14 cellular contexts compared by ENCODE assay signal in genomic region chr7:33038639-33039038, GRCh38. TPM values are rescaled to one million over a fixed set of nuclear protein-coding genes. Genes with fewer than 3 reads are reported as not detected.
DNase-seq lines count a peak whose midpoint lies in the region; ATAC-seq and TF ChIP-seq lines count a peak whose summit lies in the region.
"Had no signal": no experiment of that assay in that cellular context is flagged by ENCODE, and none has a peak within 500 bp of the region (broad histone marks: within the 10 kb centered on the region; RNA-seq: fewer than 3 reads in every experiment).

No MANE protein-coding gene starts in this region.

- ATAC-seq in activated CD4-positive, alpha-beta T cell treated with anti-CD3 and anti-CD28 coated beads for 36 hours, result no peak
- ATAC-seq in foreskin keratinocyte, result no peak
- no peak for ATAC-seq in HG03196 (IDR thresholded peaks at IDR 0.05; ENCODE audit: unreplicated experiment)

- H3K27me3 ChIP-seq in SU-DHL-6 (ENCODE audit: low read length) (no peaks in the 10 kb centered on the region), foreskin keratinocyte (no peaks in the 10 kb centered on the region), spleen (replicated peaks in 1 of 7) (no peaks in the 10 kb centered on the region)

- TF ChIP-seq POLR2A in spleen (IDR thresholded peaks at IDR 0.05), result no peak

- peak overlapping the region; percentile 65 for H3K4me3 Mint-ChIP-seq in activated CD4-positive, alpha-beta T cell treated with anti-CD3 and anti-CD28 coated beads for 36 hours
- H3K4me3 Mint-ChIP-seq: type B pancreatic cell had no signal

- H3K9ac ChIP-seq in SU-DHL-6 (ENCODE audit: low read length), result peak overlapping the region; percentile 35

- no peaks in the 10 kb centered on the region for H3K9me3 Mint-ChIP-seq in activated CD4-positive, alpha-beta T cell treated with anti-CD3 and anti-CD28 coated beads for 36 hours (ENCODE audit: low read depth)
- H3K9me3 Mint-ChIP-seq: type B pancreatic cell had no signal

- peaks cover 4% of the 10 kb centered on the region; the same call in 1 of the 2 replicates for H3K36me3 ChIP-seq in SU-DHL-6 (ENCODE audit: low read length)
- H3K36me3 ChIP-seq in spleen, result peaks cover 0 to 22% (median 3%) of the 10 kb centered on the region in 6 donors

- no peaks in the 10 kb centered on the region for H3K27me3 Mint-ChIP-seq in activated CD4-positive, alpha-beta T cell treated with anti-CD3 and anti-CD28 coated beads for 36 hours
- H3K27me3 Mint-ChIP-seq: type B pancreatic cell had no signal

- H3K4me1 Mint-ChIP-seq in activated CD4-positive, alpha-beta T cell treated with anti-CD3 and anti-CD28 coated beads for 36 hours, result peaks cover 63% of the 10 kb centered on the region

- H3K4me1 ChIP-seq in foreskin keratinocyte (peaks cover 29% of the 10 kb centered on the region), spleen (peaks cover 30 to 78% (median 53%) of the 10 kb centered on the region in 6 donors)

- peaks cover 10% of the 10 kb centered on the region for H3K36me3 Mint-ChIP-seq in activated CD4-positive, alpha-beta T cell treated with anti-CD3 and anti-CD28 coated beads for 36 hours (ENCODE audit: low read depth)

- POLR2A ChIA-PET in activated CD4-positive, alpha-beta T cell treated with anti-CD3 and anti-CD28 coated beads for 36 hours (lab: Charles Lee), result no interaction called here

- H2AFZ ChIP-seq in SU-DHL-6 (ENCODE audit: low read depth, low read length, severe bottlenecking), result no peak overlapping the region

- no peak for TF ChIP-seq CTCF in SU-DHL-6 (IDR thresholded peaks at IDR 0.05; ENCODE audit: insufficient read depth, low read length, poor library complexity, severe bottlenecking)
- no peak for TF ChIP-seq CTCF in foreskin keratinocyte (conservative IDR thresholded peaks at IDR 0.05)
- TF ChIP-seq CTCF in spleen (IDR thresholded peaks at IDR 0.05 in 8 of 11, conservative IDR thresholded peaks at IDR 0.05 in 3 of 11), result no peak

- H3K4me3 ChIP-seq in SU-DHL-6 (ENCODE audit: insufficient read depth, low read length, poor library complexity, severe bottlenecking) (peak overlapping the region; percentile 70), spleen (peak overlapping the region in 2 of 8 donors; percentile 49 to 70)

- WGBS in spleen, 5 donors, result 16 to 45% (median 33%) methylated on average over 2 of the region's 2 CpGs

- DNase-seq in activated CD4-positive, alpha-beta T cell treated with anti-CD3 and anti-CD28 coated beads for 36 hours, result no peak
- no peak for DNase-seq in activated CD4-positive, alpha-beta T cell treated with anti-CD3 and anti-CD28 coated beads, Interleukin-2, amount 50 U/mL, for 4 hours
- DNase-seq in foreskin keratinocyte, result no peak
- no peak for DNase-seq in spleen
- no peak for DNase-seq in NCI-H1436 treated with DMSO at 0.1 percent for 48 hours (lab: John Stamatoyannopoulos, UW)
- DNase-seq in HK-2 (ENCODE audit: unreplicated experiment), result no peak
- DNase-seq: activated CD8-positive, alpha-beta memory T cell treated with anti-CD3 and anti-CD28 coated beads, Interleukin-2, amount 50 U/mL, for 48 hours; kidney glomerular epithelial cell; NCI-H1930; Right ventricle myocardium superior had no signal

- H3K79me2 ChIP-seq in SU-DHL-6 (ENCODE audit: insufficient read depth, low read length), result peaks cover 94% of the 10 kb centered on the region

- H3K9me3 ChIP-seq in SU-DHL-6 (ENCODE audit: insufficient read depth, low read length), result no peaks in the 10 kb centered on the region
- no peaks in the 10 kb centered on the region for H3K9me3 ChIP-seq in spleen

- peaks cover 30% of the 10 kb centered on the region for H3F3A ChIP-seq in SU-DHL-6 (ENCODE audit: insufficient read depth)

- H3K27ac ChIP-seq in SU-DHL-6 (ENCODE audit: low read depth, low read length), result peak overlapping the region; percentile 87; the same call in 1 of the 2 replicates
- H3K27ac ChIP-seq in foreskin keratinocyte, result peak overlapping the region; percentile 56
- peak overlapping the region in 6 of 8 donors; percentile 60 to 85 (median 82) for H3K27ac ChIP-seq in spleen
- H3K27ac ChIP-seq: HL-60 had no signal

- intact Hi-C loops in activated CD4-positive, alpha-beta T cell treated with anti-CD3 and anti-CD28 coated beads for 36 hours (cut with DNase I, micrococcal nuclease), result loop anchor here (1.0 to 2.0 kb wide), 4 partner anchors 24 to 146 kb away; partner anchors contain the start of genes NT5C3A (in 2 of the 2) and RP9 (in 1 of the 2)
- intact Hi-C loops in spleen (cut with DNase I; ENCODE audit: low total_unique reads), result no loop called here

- peak overlapping the region; percentile 87 for H3K27ac Mint-ChIP-seq in activated CD4-positive, alpha-beta T cell treated with anti-CD3 and anti-CD28 coated beads for 36 hours
- H3K27ac Mint-ChIP-seq: type B pancreatic cell had no signal

- peaks cover 36% of the 10 kb centered on the region for H4K20me1 ChIP-seq in SU-DHL-6 (ENCODE audit: low read depth, low read length)

- CTCF ChIA-PET in activated CD4-positive, alpha-beta T cell treated with anti-CD3 and anti-CD28 coated beads for 36 hours (lab: Charles Lee), result interaction anchor here (1.1 to 4.9 kb wide), 4 partner anchors 11 to 192 kb away, joined by 4 to 42 read pairs (median 20); partner anchors contain the start of gene NT5C3A

- H3K9me2 ChIP-seq in SU-DHL-6 (replicated peaks; ENCODE audit: insufficient read depth, low read length), result no peaks in the 10 kb centered on the region

- H3K4me2 ChIP-seq in SU-DHL-6 (ENCODE audit: low read depth, low read length, poor library complexity, severe bottlenecking), result peak overlapping the region; percentile 100

RNA-seq across cellular contexts. Expression of gene NT5C3A, which starts 23.9 kb away (rescaled TPM):
- total RNA-seq in activated CD4-positive, alpha-beta T cell treated with anti-CD3 and anti-CD28 coated beads for 36 hours, result 10 to 100 TPM; 40.9 to 45.0 TPM
- 25.4 and 26.7 TPM in 2 replicates for total RNA-seq in foreskin keratinocyte
- 18.1 and 21.3 TPM in 2 replicates for polyA plus RNA-seq in foreskin keratinocyte
- total RNA-seq in spleen, result 10 to 100 TPM; 36.0 to 81.8 (median 46.1) TPM
- polyA plus RNA-seq in spleen, result 10 to 100 TPM; 30.5 to 53.1 (median 39.8) TPM
